1 cellular context compared by ENCODE assay signal in the genomic region with DNA sequence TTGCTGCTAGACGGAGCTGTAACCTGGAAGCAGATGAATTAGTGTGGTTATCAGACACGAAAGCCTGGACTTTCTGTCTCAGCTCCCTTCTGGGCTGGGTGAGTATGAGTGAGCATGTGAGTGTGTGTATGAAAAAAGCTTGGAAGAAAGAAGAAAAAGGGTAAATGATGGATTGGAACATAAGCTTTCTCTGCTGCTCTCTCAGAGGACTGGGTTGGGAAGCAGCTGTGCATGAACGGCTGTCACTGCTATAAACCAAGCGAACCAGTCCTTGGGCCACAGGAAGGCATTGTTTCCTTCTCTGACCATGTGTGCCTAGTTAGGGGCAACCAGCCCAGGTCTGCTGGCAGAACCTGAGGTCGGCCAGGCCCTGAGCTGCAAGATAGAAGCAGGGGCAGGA.
TF ChIP-seq lines count a peak whose summit lies in the region.

No MANE protein-coding gene starts in this region.

TF ChIP-seq in HepG2, 621 proteins besides CTCF, POLR2A, EP300 and RAD21 (continued from another document):
- TF ChIP-seq, protein P1, sequence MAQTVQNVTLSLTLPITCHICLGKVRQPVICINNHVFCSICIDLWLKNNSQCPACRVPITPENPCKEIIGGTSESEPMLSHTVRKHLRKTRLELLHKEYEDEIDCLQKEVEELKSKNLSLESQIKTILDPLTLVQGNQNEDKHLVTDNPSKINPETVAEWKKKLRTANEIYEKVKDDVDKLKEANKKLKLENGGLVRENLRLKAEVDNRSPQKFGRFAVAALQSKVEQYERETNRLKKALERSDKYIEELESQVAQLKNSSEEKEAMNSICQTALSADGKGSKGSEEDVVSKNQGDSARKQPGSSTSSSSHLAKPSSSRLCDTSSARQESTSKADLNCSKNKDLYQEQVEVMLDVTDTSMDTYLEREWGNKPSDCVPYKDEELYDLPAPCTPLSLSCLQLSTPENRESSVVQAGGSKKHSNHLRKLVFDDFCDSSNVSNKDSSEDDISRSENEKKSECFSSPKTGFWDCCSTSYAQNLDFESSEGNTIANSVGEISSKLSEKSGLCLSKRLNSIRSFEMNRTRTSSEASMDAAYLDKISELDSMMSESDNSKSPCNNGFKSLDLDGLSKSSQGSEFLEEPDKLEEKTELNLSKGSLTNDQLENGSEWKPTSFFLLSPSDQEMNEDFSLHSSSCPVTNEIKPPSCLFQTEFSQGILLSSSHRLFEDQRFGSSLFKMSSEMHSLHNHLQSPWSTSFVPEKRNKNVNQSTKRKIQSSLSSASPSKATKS (CRISPR knock-in tag; IDR thresholded peaks at IDR 0.05): no peak
- TF ChIP-seq ZMYM4 (CRISPR knock-in tag; IDR thresholded peaks at IDR 0.05): no peak
- TF ChIP-seq, protein P2, sequence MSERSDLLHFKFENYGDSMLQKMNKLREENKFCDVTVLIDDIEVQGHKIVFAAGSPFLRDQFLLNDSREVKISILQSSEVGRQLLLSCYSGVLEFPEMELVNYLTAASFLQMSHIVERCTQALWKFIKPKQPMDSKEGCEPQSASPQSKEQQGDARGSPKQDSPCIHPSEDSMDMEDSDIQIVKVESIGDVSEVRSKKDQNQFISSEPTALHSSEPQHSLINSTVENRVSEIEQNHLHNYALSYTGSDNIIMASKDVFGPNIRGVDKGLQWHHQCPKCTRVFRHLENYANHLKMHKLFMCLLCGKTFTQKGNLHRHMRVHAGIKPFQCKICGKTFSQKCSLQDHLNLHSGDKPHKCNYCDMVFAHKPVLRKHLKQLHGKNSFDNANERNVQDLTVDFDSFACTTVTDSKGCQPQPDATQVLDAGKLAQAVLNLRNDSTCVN (CRISPR knock-in tag; IDR thresholded peaks at IDR 0.05; ENCODE audit: borderline replicate concordance): no peak
- TF ChIP-seq, protein P3, sequence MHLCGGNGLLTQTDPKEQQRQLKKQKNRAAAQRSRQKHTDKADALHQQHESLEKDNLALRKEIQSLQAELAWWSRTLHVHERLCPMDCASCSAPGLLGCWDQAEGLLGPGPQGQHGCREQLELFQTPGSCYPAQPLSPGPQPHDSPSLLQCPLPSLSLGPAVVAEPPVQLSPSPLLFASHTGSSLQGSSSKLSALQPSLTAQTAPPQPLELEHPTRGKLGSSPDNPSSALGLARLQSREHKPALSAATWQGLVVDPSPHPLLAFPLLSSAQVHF (CRISPR knock-in tag; IDR thresholded peaks at IDR 0.05): no peak
- TF ChIP-seq IRF2 (CRISPR knock-in tag; IDR thresholded peaks at IDR 0.05): no peak
- no peak for TF ChIP-seq DPF2 (CRISPR knock-in tag; IDR thresholded peaks at IDR 0.05; ENCODE audit: borderline replicate concordance, low read depth)
TF ChIP-seq in HepG2: peak in this region for 0.
